ENCODE assay signal across 10 cellular contexts in the genomic region with DNA sequence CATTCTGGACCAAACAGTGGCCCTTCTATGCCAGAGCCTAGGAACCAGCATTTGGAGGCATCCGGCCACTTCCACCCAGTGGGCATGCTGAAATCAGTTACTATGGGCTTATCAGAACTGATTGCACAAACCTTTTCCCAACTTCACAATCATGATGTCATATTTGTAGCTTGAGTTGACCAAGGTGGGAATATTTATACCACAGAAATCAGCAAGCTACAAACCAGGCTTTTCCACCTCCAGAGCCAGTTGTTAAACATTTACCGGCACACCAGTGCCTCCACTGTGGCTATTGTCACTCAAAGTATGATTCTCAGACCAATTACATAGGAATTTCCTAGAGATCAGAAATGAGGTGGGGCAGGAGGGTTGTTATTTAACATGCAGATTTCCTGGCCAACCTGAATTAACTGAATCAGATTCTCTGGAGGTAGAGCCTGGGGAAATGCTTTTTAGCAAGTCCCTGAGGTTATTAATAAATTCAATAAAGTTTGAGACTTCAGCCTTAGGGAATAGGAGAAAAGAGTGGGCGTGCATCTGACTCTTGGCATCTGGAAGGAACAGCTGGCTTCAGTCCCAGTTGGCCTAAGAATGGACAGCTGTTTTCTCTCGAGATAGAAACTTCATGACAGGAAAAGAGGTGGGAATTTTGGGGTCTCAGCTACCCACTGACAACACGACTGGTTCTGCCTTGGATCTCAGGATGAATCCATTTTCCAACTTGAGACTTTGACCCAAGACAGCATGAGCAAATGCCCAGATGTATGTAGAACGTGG.
DNase-seq lines count a peak whose midpoint lies in the region; ATAC-seq, FAIRE-seq and TF ChIP-seq lines count a peak whose summit lies in the region.
"Had no signal": no experiment of that assay in that cellular context is flagged by ENCODE, and none has a peak within 500 bp of the region (broad histone marks: within the 10 kb centered on the region; RNA-seq: fewer than 3 reads in every experiment).

No MANE protein-coding gene starts in this region.

- H3K23ac ChIP-seq in H9 (ENCODE audit: insufficient read length, low read depth, low read length), result no peak overlapping the region

- no peak overlapping the region for H3K4me3 Mint-ChIP-seq in activated naive CD4-positive, alpha-beta T cell treated with anti-CD3 and anti-CD28 coated beads for 36 hours
- no peak overlapping the region for H3K4me3 Mint-ChIP-seq in H9
- H3K4me3 Mint-ChIP-seq: HFFc6 had no signal

- H4K20me1 ChIP-seq in BLaER1 (no peaks in the 10 kb centered on the region), H9 (ENCODE audit: control insufficient read depth, insufficient read depth, insufficient read length) (no peaks in the 10 kb centered on the region)

- H3K4me2 ChIP-seq in BLaER1, result peak overlapping the region; percentile 15
- no peak overlapping the region for H3K4me2 ChIP-seq in H9 (ENCODE audit: insufficient read depth, insufficient read length, low read length)

- H3K56ac ChIP-seq in H9 (ENCODE audit: insufficient read length, low read depth, low read length), result no peak overlapping the region

- peaks cover 15% of the 10 kb centered on the region for H3K4me1 Mint-ChIP-seq in activated naive CD4-positive, alpha-beta T cell treated with anti-CD3 and anti-CD28 coated beads for 36 hours (ENCODE audit: low read depth)
- H3K4me1 Mint-ChIP-seq in H9, result peaks cover 47 to 50% of the 10 kb centered on the region in 2 experiments

- peaks cover 38% of the 10 kb centered on the region for H3K4me1 ChIP-seq in BLaER1
- H3K4me1 ChIP-seq in adipocyte (ENCODE audit: control insufficient read depth, insufficient read depth, low read length), result peaks cover 73% of the 10 kb centered on the region
- H3K4me1 ChIP-seq in left ventricle myocardium inferior, result peaks cover 62% of the 10 kb centered on the region
- H3K4me1 ChIP-seq in pancreas, result peaks cover 42 to 71% (median 67%) of the 10 kb centered on the region in 3 donors
- peaks cover 4% of the 10 kb centered on the region; the same call in 1 of the 2 replicates for H3K4me1 ChIP-seq in H9 (ENCODE audit: insufficient read depth, low read length)

- no peaks in the 10 kb centered on the region for H3K9me3 Mint-ChIP-seq in activated naive CD4-positive, alpha-beta T cell treated with anti-CD3 and anti-CD28 coated beads for 36 hours
- no peaks in the 10 kb centered on the region; a peak in 1 of 5 replicates for H3K9me3 Mint-ChIP-seq in H9
- H3K9me3 Mint-ChIP-seq: HFFc6 had no signal

- H2BK120ac ChIP-seq in H9 (ENCODE audit: low read depth, low read length, poor library complexity, severe bottlenecking), result no peak overlapping the region

- H3K9ac ChIP-seq in BLaER1 (no peak overlapping the region), adipocyte (ENCODE audit: low read length) (no peak overlapping the region), H9 (ENCODE audit: extremely low read depth, insufficient read length, low read length) (no peak overlapping the region)

- no peak overlapping the region for H3K4ac ChIP-seq in H9 (ENCODE audit: low read depth, low read length)

- no peak overlapping the region for H4K5ac ChIP-seq in H9 (ENCODE audit: insufficient read length, low read depth, low read length)

- no peaks in the 10 kb centered on the region for H3K23me2 ChIP-seq in H9 (ENCODE audit: insufficient read length, low read depth, low read length, poor library complexity, severe bottlenecking)

- H3K14ac ChIP-seq in H9 (ENCODE audit: insufficient read depth, low read length), result no peak overlapping the region

- H3T11ph ChIP-seq in H9 (ENCODE audit: low read length), result no peak overlapping the region

- FAIRE-seq in pancreas (lab: Jason Lieb, UNC), result no peak

- H3K27ac ChIP-seq in BLaER1 (no peak overlapping the region), left ventricle myocardium inferior (replicated peaks) (peak overlapping the region; percentile 59), pancreas (peak overlapping the region; percentile 93 to 96 (median 96)), H9 (ENCODE audit: insufficient read length, low read depth, low read length) (no peak overlapping the region)

- H3K9me3 ChIP-seq in BLaER1 (no peaks in the 10 kb centered on the region), adipocyte (ENCODE audit: control insufficient read depth, low read length) (no peaks in the 10 kb centered on the region), left ventricle myocardium inferior (replicated peaks) (no peaks in the 10 kb centered on the region), pancreas (no peaks in the 10 kb centered on the region), H9 (ENCODE audit: control insufficient read depth, low read depth, low read length) (no peaks in the 10 kb centered on the region)

- H3K4me3 ChIP-seq in BLaER1 (no peak overlapping the region), adipocyte (ENCODE audit: low read length) (peak overlapping the region; percentile 16), left ventricle myocardium inferior (no peak overlapping the region), pancreas (no peak overlapping the region)

- H3K36me3 ChIP-seq in BLaER1 (no peaks in the 10 kb centered on the region), adipocyte (ENCODE audit: control insufficient read depth, insufficient read depth, low read length, severe bottlenecking) (no peaks in the 10 kb centered on the region), left ventricle myocardium inferior (no peaks in the 10 kb centered on the region), pancreas (no peaks in the 10 kb centered on the region)

- no peaks in the 10 kb centered on the region for H3K79me1 ChIP-seq in H9 (ENCODE audit: insufficient read depth, low read depth, low read length, poor library complexity, severe bottlenecking)

- no peak for TF ChIP-seq CTCF in left ventricle myocardium inferior (IDR thresholded peaks at IDR 0.05; ENCODE audit: borderline replicate concordance)
- no peak for TF ChIP-seq CTCF in pancreas (IDR thresholded peaks at IDR 0.05)
- no peak for TF ChIP-seq CTCF in H9 (conservative IDR thresholded peaks at IDR 0.05)

- no peak overlapping the region for H3K18ac ChIP-seq in H9 (ENCODE audit: insufficient read length, low read depth, low read length)

- no peak overlapping the region for H2BK20ac ChIP-seq in H9 (ENCODE audit: low read depth, low read length, poor library complexity, severe bottlenecking)

- intact Hi-C loops in left ventricle myocardium inferior (cut with micrococcal nuclease), result no loop called here
- intact Hi-C loops in pancreas (cut with DNase I), result loop anchor here in 1 of 3 donors (5.0 kb wide), 1 partner anchor 47 kb away; no protein-coding TSS in a partner anchor
- intact Hi-C loops in activated naive CD4-positive, alpha-beta T cell treated with anti-CD3 and anti-CD28 coated beads for 36 hours (cut with micrococcal nuclease), result no loop called here

- H2BK15ac ChIP-seq in H9 (ENCODE audit: low read depth, low read length), result no peak overlapping the region

- H3K27ac Mint-ChIP-seq in activated naive CD4-positive, alpha-beta T cell treated with anti-CD3 and anti-CD28 coated beads for 36 hours, result no peak overlapping the region
- no peak overlapping the region for H3K27ac Mint-ChIP-seq in H9
- H3K27ac Mint-ChIP-seq: HFFc6 had no signal

- H2AFZ ChIP-seq in H9 (ENCODE audit: low read length), result no peak overlapping the region

- DNase-seq in adipocyte (ENCODE audit: low read depth) (peak; percentile 37), left ventricle myocardium inferior (peak; percentile 41), pancreas (peak in 4 of 6 donors; percentile 61 to 81 (median 80)), H9 (no peak), DMS53 (lab: John Stamatoyannopoulos, UW) (no peak)
- no peak for DNase-seq in activated naive CD4-positive, alpha-beta T cell treated with anti-CD3 and anti-CD28 coated beads for 36 hours
- DNase-seq: HFFc6, posterior cingulate gyrus had no signal

- no peak overlapping the region for H4K8ac ChIP-seq in H9 (replicated peaks; ENCODE audit: insufficient read length, low read depth, low read length)

- no peaks in the 10 kb centered on the region for H3K36me3 Mint-ChIP-seq in activated naive CD4-positive, alpha-beta T cell treated with anti-CD3 and anti-CD28 coated beads for 36 hours (ENCODE audit: low read depth)
- 0 out of 7 replicates have a peak, but pooled peaks cover 0 to 1% (median 0%) of the 10 kb centered on the region in 3 experiments for H3K36me3 Mint-ChIP-seq in H9 (ENCODE audit: insufficient read depth in 1 of 3, low read depth in 3 of 3)

- peak; percentile 63 to 80 (median 74) for ATAC-seq in pancreas
- no peak for ATAC-seq in GM21723 (IDR thresholded peaks at IDR 0.05; ENCODE audit: unreplicated experiment)

- no peak overlapping the region for H2BK12ac ChIP-seq in H9 (ENCODE audit: insufficient read length, low read depth, low read length)

- 22 to 27% methylated on average over 6 of the region's 6 CpGs for WGBS in pancreas, 2 donors
- WGBS in H9 (ENCODE audit: extremely low coverage, insufficient read length, low lambda C conversion rate), result no CpG with 5 or more reads among the region's 6 CpGs

- H4K91ac ChIP-seq in H9 (ENCODE audit: insufficient read length, low read depth, low read length), result no peak overlapping the region

- CTCF ChIA-PET in activated naive CD4-positive, alpha-beta T cell treated with anti-CD3 and anti-CD28 coated beads for 36 hours (lab: Charles Lee), result interaction anchor here (0.6 to 1.9 kb wide), 2 partner anchors 16 to 270 kb away, joined by 3 to 4 read pairs; no protein-coding TSS in a partner anchor

- no peak overlapping the region for H2BK5ac ChIP-seq in H9 (ENCODE audit: insufficient read length, low read length)

- H3K27me3 Mint-ChIP-seq in activated naive CD4-positive, alpha-beta T cell treated with anti-CD3 and anti-CD28 coated beads for 36 hours (ENCODE audit: low read depth), result no peaks in the 10 kb centered on the region
- no peaks in the 10 kb centered on the region for H3K27me3 Mint-ChIP-seq in H9 (ENCODE audit: low read depth)

- H2AK5ac ChIP-seq in H9 (ENCODE audit: insufficient read length, low read length), result no peak overlapping the region

- no peaks in the 10 kb centered on the region for H3K79me2 ChIP-seq in H9 (ENCODE audit: insufficient read depth, low read length)

- H3K27me3 ChIP-seq in BLaER1, result no peaks in the 10 kb centered on the region
- no peaks in the 10 kb centered on the region for H3K27me3 ChIP-seq in adipocyte (replicated peaks; ENCODE audit: control insufficient read depth, insufficient read depth, low read length)
- no peaks in the 10 kb centered on the region for H3K27me3 ChIP-seq in left ventricle myocardium inferior (ENCODE audit: low read depth)
- no peaks in the 10 kb centered on the region for H3K27me3 ChIP-seq in pancreas
- no peaks in the 10 kb centered on the region for H3K27me3 ChIP-seq in H9 (ENCODE audit: insufficient read depth, low read length)

Comparison
In these comparisons a context has a peak if more than half of its experiments do, and no peak if none do; other contexts are left out.
1. H3K27ac ChIP-seq: peak in left ventricle myocardium inferior (single experiment) and pancreas (4 of 4); none in BLaER1 (single experiment) and H9 (single experiment).
2. DNase-seq: peak in adipocyte (single experiment), left ventricle myocardium inferior (single experiment) and pancreas (4 of 6); none in activated naive CD4-positive, alpha-beta T cell treated with anti-CD3 and anti-CD28 coated beads for 36 hours (single experiment), H9 (single experiment) and DMS53 (single experiment).